ENCODE assay signal across 8 cellular contexts in genomic region chr3:63912768-63913588, GRCh38. TPM values are rescaled to one million over a fixed set of nuclear protein-coding genes. Genes with fewer than 3 reads are reported as not detected.
A peak's percentile ranks its signal among the peaks of the same experiment; 100 is the strongest.
DNase-seq lines count a peak whose midpoint lies in the region; ATAC-seq and TF ChIP-seq lines count a peak whose summit lies in the region.

No MANE protein-coding gene starts in this region.

- no TSS peak for BruUV-seq in Calu3 (replicated peaks; lab: Mats Ljungman, UMichigan)
- BruUV-seq in HCT116 (replicated peaks; lab: Mats Ljungman, UMichigan), result no TSS peak

- no peak for TF ChIP-seq RAD21 in HCT116 (IDR thresholded peaks at IDR 0.05; ENCODE audit: low read depth)

- intact Hi-C loops in Calu3 (cut with micrococcal nuclease; ENCODE audit: unreplicated experiment) (loop anchor here (5.0 kb wide), 3 partner anchors 46 to 79 kb away; no protein-coding TSS in a partner anchor), HCT116 (cut with micrococcal nuclease) (loop anchor here (5.0 kb wide), 1 partner anchor 51 kb away; the partner anchor contains the start of genes ATXN7 and THOC7), ovary (cut with DNase I) (loop anchor here in 2 of 4 donors (5.0 to 10.0 kb wide), 3 partner anchors 51 to 1818 kb away; partner anchors contain the start of genes ATXN7 (in 1 of the 2) and THOC7 (in 1 of the 2))

- TF ChIP-seq EP300 in gastroesophageal sphincter (IDR thresholded peaks at IDR 0.05), result no peak
- no peak for TF ChIP-seq EP300 in ovary (IDR thresholded peaks at IDR 0.05)
- peak in 1 of 4 donors; percentile 36 for TF ChIP-seq EP300 in upper lobe of left lung (IDR thresholded peaks at IDR 0.05)

- no peaks in the 10 kb centered on the region for H4K20me1 ChIP-seq in HCT116 (ENCODE audit: insufficient read depth)

- H3K27ac ChIP-seq in HCT116 (ENCODE audit: low read depth, low read length) (peak overlapping the region; percentile 91), gastroesophageal sphincter (peak overlapping the region; percentile 78 to 100 (median 95)), ovary (peak overlapping the region; percentile 96 to 100), upper lobe of left lung (peak overlapping the region; percentile 95 to 100 (median 98))

- TF ChIP-seq POLR2A in HCT116 (IDR thresholded peaks at IDR 0.05; ENCODE audit: borderline replicate concordance, extremely low read depth, insufficient read depth, insufficient read length), result no peak
- peak in 1 of 2 donors; percentile 48 for TF ChIP-seq POLR2A in gastroesophageal sphincter (IDR thresholded peaks at IDR 0.05)
- TF ChIP-seq POLR2A in ovary (IDR thresholded peaks at IDR 0.05), result peak; percentile 33
- TF ChIP-seq POLR2A in upper lobe of left lung (IDR thresholded peaks at IDR 0.05), result no peak

- H3K36me3 ChIP-seq in HCT116 (ENCODE audit: control insufficient read depth in 1 of 2, insufficient read depth in 2 of 2, low read length in 2 of 2), result peaks cover 5 to 6% of the 10 kb centered on the region in 2 experiments; a peak in 2 of 4 replicates
- H3K36me3 ChIP-seq in gastroesophageal sphincter, result peaks cover 0 to 17% of the 10 kb centered on the region in 2 donors
- H3K36me3 ChIP-seq in ovary, result no peaks in the 10 kb centered on the region
- peaks cover 0 to 30% (median 7%) of the 10 kb centered on the region in 4 donors for H3K36me3 ChIP-seq in upper lobe of left lung

- RAD21 ChIA-PET in HCT116 (lab: Charles Lee; ENCODE audit: low non-redundant PET in 1 of 2, low total read pairs in 2 of 2, uncharacterized antibody in 2 of 2, unreplicated experiment in 2 of 2), result no interaction called here

- H3K4me1 ChIP-seq in HCT116 (ENCODE audit: control insufficient read depth in 1 of 2, insufficient read depth in 2 of 2, low read length in 2 of 2) (peaks cover 12 to 25% of the 10 kb centered on the region in 2 experiments; a peak in 3 of 4 replicates), gastroesophageal sphincter (peaks cover 3 to 34% (median 9%) of the 10 kb centered on the region in 3 donors), ovary (ENCODE audit: insufficient read depth) (peaks cover 5% of the 10 kb centered on the region), upper lobe of left lung (peaks cover 22 to 35% (median 26%) of the 10 kb centered on the region in 4 donors)

- no peaks in the 10 kb centered on the region for H3K9me2 ChIP-seq in HCT116 (ENCODE audit: insufficient read depth)

- H3K36me3 Mint-ChIP-seq in Calu3 (ENCODE audit: insufficient read depth, unreplicated experiment), result peaks cover 44% of the 10 kb centered on the region

- peak overlapping the region; percentile 79 for H3K9ac ChIP-seq in HCT116 (ENCODE audit: low read length)

- peak overlapping the region; percentile 88 for H3K4me3 Mint-ChIP-seq in Calu3 (ENCODE audit: low read depth, unreplicated experiment)

- TF ChIP-seq CTCF in Calu3 (IDR thresholded peaks at IDR 0.05; ENCODE audit: unreplicated experiment) (no peak), HCT116 (IDR thresholded peaks at IDR 0.05 in 2 of 3, conservative IDR thresholded peaks at IDR 0.05 in 1 of 3; ENCODE audit: borderline replicate concordance in 1 of 3, insufficient read depth in 1 of 3, low read depth in 2 of 3, low read length in 2 of 3) (no peak), gastroesophageal sphincter (IDR thresholded peaks at IDR 0.05) (no peak), ovary (IDR thresholded peaks at IDR 0.05) (no peak), upper lobe of left lung (IDR thresholded peaks at IDR 0.05) (no peak)

- peak; percentile 60 for DNase-seq in Calu3
- DNase-seq in HCT116 (ENCODE audit: low read depth, low spot score), result peak; percentile 32
- peak; percentile 64 for DNase-seq in OCI-M1 (lab: John Stamatoyannopoulos, UW)
- DNase-seq in activated gamma-delta T cell (lab: John Stamatoyannopoulos, UW), result peak; percentile 39
- peak; percentile 64 to 82 (median 78) for DNase-seq in ovary
- DNase-seq in upper lobe of left lung, result peak in 1 of 2 donors; percentile 84
- no peak for DNase-seq in NCI-H128 (lab: John Stamatoyannopoulos, UW; ENCODE audit: unreplicated experiment)

- H3K79me2 ChIP-seq in HCT116 (ENCODE audit: insufficient read depth, low read length), result peaks cover 50% of the 10 kb centered on the region

- no peaks in the 10 kb centered on the region for H3K9me3 Mint-ChIP-seq in Calu3 (ENCODE audit: low read depth, unreplicated experiment)

- WGBS in gastroesophageal sphincter (ENCODE audit: low coverage in 1 of 2), 2 donors, result 5 to 14% methylated on average over 2 to 7 of the region's 46 CpGs
- 3 to 5% (median 4%) methylated on average over 40 to 46 of the region's 46 CpGs for WGBS in ovary, 3 donors
- WGBS in upper lobe of left lung, 2 donors, result 11 to 14% methylated on average over 22 to 33 of the region's 46 CpGs

- POLR2A ChIA-PET in HCT116 (lab: Charles Lee), result no interaction called here

- H3K4me1 Mint-ChIP-seq in Calu3 (ENCODE audit: low read depth, unreplicated experiment), result peaks cover 27% of the 10 kb centered on the region

- H3K4me3 ChIP-seq in HCT116 (replicated peaks in 1 of 2; ENCODE audit: low read depth in 1 of 2, low read length in 2 of 2) (peak overlapping the region; percentile 58 to 74), gastroesophageal sphincter (peak overlapping the region; percentile 50 to 59), ovary (peak overlapping the region; percentile 81), upper lobe of left lung (peak overlapping the region; percentile 58 to 93 (median 86))

- H2AFZ ChIP-seq in HCT116 (ENCODE audit: low read depth, low read length, poor library complexity, severe bottlenecking), result no peak overlapping the region

- CTCF ChIA-PET in Calu3 (lab: Charles Lee) (no interaction called here), HCT116 (lab: Charles Lee) (no interaction called here)

- peak overlapping the region; percentile 77 for H3K27ac Mint-ChIP-seq in Calu3 (ENCODE audit: unreplicated experiment)

- ATAC-seq in HCT116 (peak; percentile 70), gastroesophageal sphincter (peak; percentile 66), upper lobe of left lung (ENCODE audit: low FRiP score in 2 of 2) (peak; percentile 40 to 84)

- H3K27me3 ChIP-seq in HCT116 (ENCODE audit: insufficient read depth, low read length) (no peaks in the 10 kb centered on the region), gastroesophageal sphincter (no peaks in the 10 kb centered on the region), ovary (no peaks in the 10 kb centered on the region), upper lobe of left lung (no peaks in the 10 kb centered on the region)

- H3K27me3 Mint-ChIP-seq in Calu3 (ENCODE audit: unreplicated experiment), result no peaks in the 10 kb centered on the region

- peak overlapping the region; percentile 89 for H3K4me2 ChIP-seq in HCT116 (ENCODE audit: low read length)

- H3K9me3 ChIP-seq in HCT116 (ENCODE audit: control insufficient read depth in 1 of 2, insufficient read depth in 1 of 2, low read depth in 1 of 2, low read length in 2 of 2) (no peaks in the 10 kb centered on the region), gastroesophageal sphincter (no peaks in the 10 kb centered on the region), ovary (no peaks in the 10 kb centered on the region), upper lobe of left lung (no peaks in the 10 kb centered on the region)

TF ChIP-seq in HCT116, 20 proteins besides CTCF, POLR2A, EP300 and RAD21:
- no peak for TF ChIP-seq POLR2AphosphoS5 (IDR thresholded peaks at IDR 0.05; ENCODE audit: low read depth, low read length)
- no peak for TF ChIP-seq CEBPB (IDR thresholded peaks at IDR 0.05; ENCODE audit: low read depth)
- TF ChIP-seq YY1 (IDR thresholded peaks at IDR 0.05; ENCODE audit: extremely low read depth, insufficient replicate concordance, low read depth, low read length), result no peak
- TF ChIP-seq TCF7L2 (IDR thresholded peaks at IDR 0.05; ENCODE audit: borderline replicate concordance, extremely low read depth, insufficient read depth, insufficient read length), result no peak
- no peak for TF ChIP-seq CBX3 (IDR thresholded peaks at IDR 0.05; ENCODE audit: low read depth)
- no peak for TF ChIP-seq ATF3 (IDR thresholded peaks at IDR 0.05)
- TF ChIP-seq EZH2phosphoT487 (IDR thresholded peaks at IDR 0.05; ENCODE audit: borderline replicate concordance), result no peak

RNA-seq across cellular contexts. Expression of gene SCAANT1, which starts 0.8 kb away (rescaled TPM):
- not detected in 2 replicates for total RNA-seq in Calu3 (2022)
- not detected for total RNA-seq in HCT116 (2021; ENCODE audit: unreplicated experiment)
- 1.9 and 2.4 TPM in 2 replicates for polyA plus RNA-seq in HCT116 (2012)
- not detected for total RNA-seq in gastroesophageal sphincter
- not detected for total RNA-seq in ovary
- not detected for polyA plus RNA-seq in ovary
- total RNA-seq in upper lobe of left lung, result not detected

RNA-seq across cellular contexts. Expression of gene ATXN7, which starts 49.3 kb away (rescaled TPM):
- 31.2 and 38.3 TPM in 2 replicates for total RNA-seq in Calu3 (2022)
- 27.5 TPM for total RNA-seq in HCT116 (2021; ENCODE audit: unreplicated experiment)
- 9.4 and 13.5 TPM in 2 replicates for polyA plus RNA-seq in HCT116 (2012)
- 10 to 100 TPM; 15.5 to 36.3 (median 19.8) TPM for total RNA-seq in gastroesophageal sphincter
- 10 to 100 TPM; 23.0 to 47.0 (median 29.8) TPM for total RNA-seq in ovary
- 10 to 100 TPM in 1 of 2 donors, 1 to 10 TPM in 1; 4.3 to 14.7 TPM for polyA plus RNA-seq in ovary
- 10 to 100 TPM; 29.5 to 83.8 (median 42.3) TPM for total RNA-seq in upper lobe of left lung

RNA-seq across cellular contexts. Expression of gene THOC7, which starts 49.4 kb away (rescaled TPM):
- 70.7 and 77.7 TPM in 2 replicates for total RNA-seq in Calu3 (2022)
- 67.3 TPM for total RNA-seq in HCT116 (2021; ENCODE audit: unreplicated experiment)
- 33.6 and 40.2 TPM in 2 replicates for polyA plus RNA-seq in HCT116 (2012)
- total RNA-seq in gastroesophageal sphincter, result 10 to 100 TPM; 61.4 to 84.4 (median 81.1) TPM
- total RNA-seq in ovary, result 10 to 100 TPM; 38.2 to 50.6 (median 46.7) TPM
- polyA plus RNA-seq in ovary, result 10 to 100 TPM; 55.6 to 80.3 TPM
- total RNA-seq in upper lobe of left lung, result 10 to 100 TPM; 16.2 to 77.7 (median 40.6) TPM
